10 cellular contexts compared by ENCODE assay signal in genomic region chr3:70989174-70989573, GRCh38.
DNase-seq lines count a peak whose midpoint lies in the region; ATAC-seq and TF ChIP-seq lines count a peak whose summit lies in the region.
"Had no signal": no experiment of that assay in that cellular context is flagged by ENCODE, and none has a peak within 500 bp of the region (broad histone marks: within the 10 kb centered on the region; RNA-seq: fewer than 3 reads in every experiment).

No MANE protein-coding gene starts in this region.

- no peak for ATAC-seq in CD4-positive, alpha-beta T cell (ENCODE audit: poor library complexity)
- ATAC-seq in RWPE2 (ENCODE audit: low read depth): peak; percentile 60
- ATAC-seq in HG03432 (IDR thresholded peaks at IDR 0.05; ENCODE audit: unreplicated experiment): no peak
- ATAC-seq: lower lobe of right lung had no signal

- no peak overlapping the region for H3K18ac ChIP-seq in trophoblast cell (ENCODE audit: low read length)

- no peak overlapping the region for H2AFZ ChIP-seq in trophoblast cell (ENCODE audit: insufficient read depth, low read length, poor library complexity)

- no peaks in the 10 kb centered on the region for H3K27me3 ChIP-seq in CD4-positive, alpha-beta T cell (ENCODE audit: control insufficient read depth, insufficient read depth, low read length)
- H3K27me3 ChIP-seq in RWPE2 (ENCODE audit: insufficient read depth, poor library complexity, severe bottlenecking) (no peaks in the 10 kb centered on the region), sigmoid colon (no peaks in the 10 kb centered on the region), trophoblast cell (ENCODE audit: insufficient read depth, low read length) (no peaks in the 10 kb centered on the region)

- H3K4me3 ChIP-seq in RWPE2 (ENCODE audit: severe bottlenecking) (no peak overlapping the region), fibroblast of villous mesenchyme (ENCODE audit: low read depth, low read length) (no peak overlapping the region), sigmoid colon (no peak overlapping the region), trophoblast cell (ENCODE audit: low read depth, low read length) (no peak overlapping the region)
- H3K4me3 ChIP-seq: lower lobe of right lung had no signal

- no peaks in the 10 kb centered on the region for H3K9me3 ChIP-seq in CD4-positive, alpha-beta T cell (ENCODE audit: control insufficient read depth, low read length)
- H3K9me3 ChIP-seq in RWPE2 (ENCODE audit: severe bottlenecking): no peaks in the 10 kb centered on the region
- no peaks in the 10 kb centered on the region for H3K9me3 ChIP-seq in sigmoid colon
- H3K9me3 ChIP-seq in trophoblast cell (ENCODE audit: insufficient read depth, low read depth, low read length): no peaks in the 10 kb centered on the region
- H3K9me3 ChIP-seq: lower lobe of right lung had no signal

- H3K4ac ChIP-seq in trophoblast cell (ENCODE audit: low read depth, low read length): no peak overlapping the region

- peaks cover 3% of the 10 kb centered on the region for H3K9me3 Mint-ChIP-seq in CD4-positive, alpha-beta T cell
- no peaks in the 10 kb centered on the region for H3K9me3 Mint-ChIP-seq in activated T-helper 2 cell treated with anti-CD3 and anti-CD28 coated beads, Interferon-gamma antibody, Interleukin-2, Interleukin-4, amounts not matched to agents 10 μg/mL and 5 μg/mL and 100 μg/mL, durations not matched to agents 14 hours and 24 hours and 36 hours
- H3K9me3 Mint-ChIP-seq: T-cell had no signal

- POLR2A ChIA-PET in CD4-positive, alpha-beta T cell (lab: Charles Lee): interaction anchor here (0.7 to 1.0 kb wide), 2 partner anchors 13 to 30 kb away, joined by 3 to 4 read pairs; no protein-coding TSS in a partner anchor

- no peak for DNase-seq in CD4-positive, alpha-beta T cell
- no peak for DNase-seq in RWPE2 (ENCODE audit: low spot score)
- peak; percentile 68 for DNase-seq in fibroblast of villous mesenchyme (ENCODE audit: low read depth)
- DNase-seq in sigmoid colon: no peak
- no peak for DNase-seq in NCI-H1694 (lab: John Stamatoyannopoulos, UW)
- no peak for DNase-seq in activated T-helper 2 cell treated with anti-CD3 and anti-CD28 coated beads, Interferon-gamma antibody, Interleukin-2, Interleukin-4, amounts not matched to agents 10 μg/mL and 5 μg/mL and 100 μg/mL, durations not matched to agents 14 hours and 24 hours and 36 hours (ENCODE audit: low spot score)
- no peak for DNase-seq in trophoblast cell
- DNase-seq: lower lobe of right lung, T-cell had no signal

- H3K36me3 ChIP-seq in RWPE2 (ENCODE audit: low read depth) (peaks cover 35% of the 10 kb centered on the region), sigmoid colon (peaks cover 0 to 46% (median 13%) of the 10 kb centered on the region in 4 donors), trophoblast cell (ENCODE audit: control insufficient read depth in 1 of 2, insufficient read depth in 2 of 2, low read length in 2 of 2) (peaks cover 0 to 2% of the 10 kb centered on the region in 2 experiments)

- H3K27ac Mint-ChIP-seq in CD4-positive, alpha-beta T cell: peak overlapping the region; percentile 89
- H3K27ac Mint-ChIP-seq in activated T-helper 2 cell treated with anti-CD3 and anti-CD28 coated beads, Interferon-gamma antibody, Interleukin-2, Interleukin-4, amounts not matched to agents 10 μg/mL and 5 μg/mL and 100 μg/mL, durations not matched to agents 14 hours and 24 hours and 36 hours: no peak overlapping the region

- no peak for TF ChIP-seq POLR2A in sigmoid colon (IDR thresholded peaks at IDR 0.05)

- peaks cover 17% of the 10 kb centered on the region for H3K4me1 ChIP-seq in RWPE2 (ENCODE audit: insufficient read depth, poor library complexity, severe bottlenecking)
- peaks cover 0 to 100% (median 89%) of the 10 kb centered on the region in 4 donors for H3K4me1 ChIP-seq in sigmoid colon
- H3K4me1 ChIP-seq in trophoblast cell (ENCODE audit: control insufficient read depth in 1 of 2, insufficient read depth in 2 of 2, low read length in 2 of 2): no peaks in the 10 kb centered on the region

- WGBS in sigmoid colon, 2 donors: 69 to 79% methylated on average over 3 of the region's 3 CpGs
- no CpG with 5 or more reads among the region's 3 CpGs for WGBS in trophoblast cell (ENCODE audit: extremely low coverage, insufficient coverage, insufficient read length)

- no peak for TF ChIP-seq EP300 in sigmoid colon (IDR thresholded peaks at IDR 0.05)

- H3K23ac ChIP-seq in trophoblast cell (ENCODE audit: low read length): no peak overlapping the region

- no peaks in the 10 kb centered on the region for H3K79me2 ChIP-seq in trophoblast cell (ENCODE audit: control insufficient read depth, insufficient read depth, low read length, poor library complexity)

- H2BK120ac ChIP-seq in trophoblast cell (ENCODE audit: insufficient read depth, low read length, poor library complexity): no peak overlapping the region

- no peak overlapping the region for H2BK5ac ChIP-seq in trophoblast cell (ENCODE audit: low read depth, low read length, poor library complexity)

- H2BK12ac ChIP-seq in trophoblast cell (ENCODE audit: low read length): no peak overlapping the region

- H3K4me1 Mint-ChIP-seq in CD4-positive, alpha-beta T cell (ENCODE audit: low read depth): peaks cover 90% of the 10 kb centered on the region
- H3K4me1 Mint-ChIP-seq in activated T-helper 2 cell treated with anti-CD3 and anti-CD28 coated beads, Interferon-gamma antibody, Interleukin-2, Interleukin-4, amounts not matched to agents 10 μg/mL and 5 μg/mL and 100 μg/mL, durations not matched to agents 14 hours and 24 hours and 36 hours (ENCODE audit: low read depth): peaks cover 37% of the 10 kb centered on the region

- no peak overlapping the region for H3K4me2 ChIP-seq in trophoblast cell (ENCODE audit: low read length)

- H4K12ac ChIP-seq in trophoblast cell (ENCODE audit: low read depth, low read length): no peak overlapping the region

- H4K8ac ChIP-seq in trophoblast cell (ENCODE audit: low read depth, low read length): no peak overlapping the region

- TF ChIP-seq CTCF in CD4-positive, alpha-beta T cell (IDR thresholded peaks at IDR 0.05): no peak
- TF ChIP-seq CTCF in RWPE2 (IDR thresholded peaks at IDR 0.05; ENCODE audit: poor library complexity, severe bottlenecking): no peak
- TF ChIP-seq CTCF in fibroblast of villous mesenchyme (IDR thresholded peaks at IDR 0.05; ENCODE audit: insufficient read depth, low read depth, low read length): no peak
- TF ChIP-seq CTCF in sigmoid colon (IDR thresholded peaks at IDR 0.05): no peak

- CTCF ChIA-PET in CD4-positive, alpha-beta T cell (lab: Charles Lee): interaction anchor here (1.1 to 1.7 kb wide), 2 partner anchors 14 to 18 kb away, joined by 3 to 4 read pairs; no protein-coding TSS in a partner anchor

- no peak overlapping the region for H4K91ac ChIP-seq in trophoblast cell (ENCODE audit: low read depth, low read length)

- H3K36me3 Mint-ChIP-seq in CD4-positive, alpha-beta T cell (ENCODE audit: low read depth): peaks cover 100% of the 10 kb centered on the region
- H3K36me3 Mint-ChIP-seq in activated T-helper 2 cell treated with anti-CD3 and anti-CD28 coated beads, Interferon-gamma antibody, Interleukin-2, Interleukin-4, amounts not matched to agents 10 μg/mL and 5 μg/mL and 100 μg/mL, durations not matched to agents 14 hours and 24 hours and 36 hours (ENCODE audit: low read depth): peaks cover 85% of the 10 kb centered on the region

- H3K14ac ChIP-seq in trophoblast cell (ENCODE audit: low read length): no peak overlapping the region

- intact Hi-C loops in CD4-positive, alpha-beta T cell (cut with DNase I, micrococcal nuclease): no loop called here
- intact Hi-C loops in sigmoid colon (cut with DNase I): loop anchor here (10.0 kb wide), 1 partner anchor 596 kb away; the partner anchor contains the start of gene FOXP1
- intact Hi-C loops in activated T-helper 2 cell treated with anti-CD3 and anti-CD28 coated beads, Interferon-gamma antibody, Interleukin-2, Interleukin-4, amounts not matched to agents 10 μg/mL and 5 μg/mL and 100 μg/mL, durations not matched to agents 14 hours and 24 hours and 36 hours (cut with micrococcal nuclease): no loop called here

- no peaks in the 10 kb centered on the region for H3K27me3 Mint-ChIP-seq in CD4-positive, alpha-beta T cell
- no peaks in the 10 kb centered on the region for H3K27me3 Mint-ChIP-seq in activated T-helper 2 cell treated with anti-CD3 and anti-CD28 coated beads, Interferon-gamma antibody, Interleukin-2, Interleukin-4, amounts not matched to agents 10 μg/mL and 5 μg/mL and 100 μg/mL, durations not matched to agents 14 hours and 24 hours and 36 hours (ENCODE audit: low read depth)
- H3K27me3 Mint-ChIP-seq: T-cell had no signal

- no peak overlapping the region for H3K27ac ChIP-seq in CD4-positive, alpha-beta T cell (ENCODE audit: low read depth, low read length)
- H3K27ac ChIP-seq in RWPE2 (ENCODE audit: poor library complexity, severe bottlenecking) (no peak overlapping the region), sigmoid colon (peak overlapping the region; percentile 74 to 90 (median 84)), trophoblast cell (ENCODE audit: low read depth, low read length) (no peak overlapping the region)
- H3K27ac ChIP-seq: lower lobe of right lung had no signal

- no peak overlapping the region for H2AK5ac ChIP-seq in trophoblast cell (ENCODE audit: low read length)

- no peaks in the 10 kb centered on the region for H3K79me1 ChIP-seq in trophoblast cell (ENCODE audit: low read length)

- no peak overlapping the region for H3K4me3 Mint-ChIP-seq in CD4-positive, alpha-beta T cell
- no peak overlapping the region for H3K4me3 Mint-ChIP-seq in activated T-helper 2 cell treated with anti-CD3 and anti-CD28 coated beads, Interferon-gamma antibody, Interleukin-2, Interleukin-4, amounts not matched to agents 10 μg/mL and 5 μg/mL and 100 μg/mL, durations not matched to agents 14 hours and 24 hours and 36 hours (ENCODE audit: low read depth)
- H3K4me3 Mint-ChIP-seq: T-cell had no signal

- H3K9ac ChIP-seq in trophoblast cell (ENCODE audit: low read length): no peak overlapping the region

Comparison
In these comparisons a context has a peak if more than half of its experiments do, and no peak if none do; other contexts are left out.
1. H3K27ac ChIP-seq: peak in sigmoid colon (4 of 4); none in CD4-positive, alpha-beta T cell (single experiment), RWPE2 (single experiment) and trophoblast cell (single experiment).